ENCODE assay signal across 38 cellular contexts in genomic region chr6:150063640-150064039, GRCh38. TPM values are rescaled to one million over a fixed set of nuclear protein-coding genes. Genes with fewer than 3 reads are reported as not detected.
"Had no signal": no experiment of that assay in that cellular context is flagged by ENCODE, and none has a peak within 500 bp of the region (broad histone marks: within the 10 kb centered on the region; RNA-seq: fewer than 3 reads in every experiment).

No MANE protein-coding gene starts in this region.

- H3K36me3 Mint-ChIP-seq: activated CD4-positive, alpha-beta memory T cell treated with anti-CD3 and anti-CD28 coated beads for 36 hours; activated naive CD4-positive, alpha-beta T cell treated with anti-CD3 and anti-CD28 coated beads, Interleukin-2, amount 50 U/mL, for 72 hours; activated naive CD8-positive, alpha-beta T cell treated with anti-CD3 and anti-CD28 coated beads for 36 hours had no signal

- H3K4me3 ChIP-seq: adrenal gland, body of pancreas, breast epithelium had no signal

- H3K36me3 ChIP-seq: adrenal gland, brain microvascular endothelial cell, breast epithelium had no signal

- H3K4me3 Mint-ChIP-seq: activated B cell treated with CpG ODN at 0.5 μM for 24 hours; activated CD4-positive, alpha-beta memory T cell treated with anti-CD3 and anti-CD28 coated beads for 36 hours; activated CD4-positive, alpha-beta T cell treated with anti-CD3 and anti-CD28 coated beads, Interleukin-2, amount 10 ng/mL, durations not matched to agents 24 days and 14 days; activated CD8-positive, alpha-beta T cell treated with anti-CD3 and anti-CD28 coated beads for 36 hours; activated naive CD4-positive, alpha-beta T cell treated with anti-CD3 and anti-CD28 coated beads for 36 hours; activated naive CD8-positive, alpha-beta T cell treated with anti-CD3 and anti-CD28 coated beads for 36 hours; activated T-cell treated with anti-CD3 and anti-CD28 coated beads, Interleukin-2, amount 50 U/mL, for 4 hours; activated T-cell treated with anti-CD3 and anti-CD28 coated beads, Interleukin-2, amount 50 U/mL, for 72 hours; activated T-helper 1 cell treated with anti-CD3 and anti-CD28 coated beads, Interleukin-12 subunit alpha, Interleukin-12 subunit beta, Interleukin-2, Interleukin-4 antibody, amounts not matched to agents 30 ng/mL and 10 ng/mL and 1 ng/mL, durations not matched to agents 14 hours and 24 hours and 36 hours; activated T-helper 17 cell treated with anti-CD3 and anti-CD28 coated beads, Interleukin-2, amount 50 U/mL, for 72 hours; T-helper 1 cell treated with Interleukin-12 subunit alpha and Interleukin-12 subunit beta and Interleukin-4 antibody, amounts not matched to agents 30 μg/mL and 1 μg/mL, for 36 hours; T-helper 2 cell treated with Interferon-gamma antibody and Interleukin-4, amounts not matched to agents 5 μg/mL and 100 μg/mL, for 36 hours had no signal

- H3K9me3 ChIP-seq: adrenal gland, body of pancreas, breast epithelium had no signal

- FAIRE-seq: astrocyte, TTC549 had no signal

- H3K9me3 Mint-ChIP-seq: activated B cell treated with CpG ODN at 0.5 μM for 24 hours; activated CD4-positive, alpha-beta memory T cell treated with anti-CD3 and anti-CD28 coated beads for 36 hours; activated CD4-positive, alpha-beta T cell treated with anti-CD3 and anti-CD28 coated beads, Interleukin-2, amount 10 ng/mL, durations not matched to agents 24 days and 14 days; activated CD8-positive, alpha-beta T cell treated with anti-CD3 and anti-CD28 coated beads for 36 hours; activated naive CD4-positive, alpha-beta T cell treated with anti-CD3 and anti-CD28 coated beads for 36 hours; activated naive CD4-positive, alpha-beta T cell treated with anti-CD3 and anti-CD28 coated beads, Interleukin-2, amount 50 U/mL, for 72 hours; activated naive CD8-positive, alpha-beta T cell treated with anti-CD3 and anti-CD28 coated beads for 36 hours; activated T-cell treated with anti-CD3 and anti-CD28 coated beads, Interleukin-2, amount 50 U/mL, for 4 hours; activated T-cell treated with anti-CD3 and anti-CD28 coated beads, Interleukin-2, amount 50 U/mL, for 72 hours; activated T-helper 1 cell treated with anti-CD3 and anti-CD28 coated beads, Interleukin-12 subunit alpha, Interleukin-12 subunit beta, Interleukin-2, Interleukin-4 antibody, amounts not matched to agents 30 ng/mL and 10 ng/mL and 1 ng/mL, durations not matched to agents 14 hours and 24 hours and 36 hours; activated T-helper 17 cell treated with anti-CD3 and anti-CD28 coated beads, Interleukin-2, amount 50 U/mL, for 72 hours; T-helper 1 cell treated with Interleukin-12 subunit alpha and Interleukin-12 subunit beta and Interleukin-4 antibody, amounts not matched to agents 30 μg/mL and 1 μg/mL, for 36 hours; T-helper 2 cell treated with Interferon-gamma antibody and Interleukin-4, amounts not matched to agents 5 μg/mL and 100 μg/mL, for 36 hours had no signal

- DNase-seq: activated B cell treated with CpG ODN at 0.5 μM for 24 hours; activated CD4-positive, alpha-beta memory T cell treated with anti-CD3 and anti-CD28 coated beads for 36 hours; activated CD4-positive, alpha-beta T cell treated with anti-CD3 and anti-CD28 coated beads for 4 hours; activated CD4-positive, alpha-beta T cell treated with anti-CD3 and anti-CD28 coated beads, Interleukin-2, amount 10 ng/mL, durations not matched to agents 24 days and 14 days; activated CD4-positive, alpha-beta T cell treated with anti-CD3 and anti-CD28 coated beads, Interleukin-2, amount 50 U/mL, for 1 hour; activated CD4-positive, alpha-beta T cell treated with anti-CD3 and anti-CD28 coated beads, Interleukin-2, amount 50 U/mL, for 4 hours; activated CD4-positive, CD25-positive, alpha-beta regulatory T cell treated with anti-CD3 and anti-CD28 coated beads, Interleukin-2, amount 50 U/mL, for 72 hours; activated CD8-positive, alpha-beta memory T cell treated with anti-CD3 and anti-CD28 coated beads, Interleukin-2, amount 50 U/mL, for 4 hours; activated CD8-positive, alpha-beta T cell treated with anti-CD3 and anti-CD28 coated beads for 36 hours; activated gamma-delta T cell treated with Interleukin-2 at 50 U/mL for 16 hours; activated naive CD4-positive, alpha-beta T cell; activated naive CD4-positive, alpha-beta T cell treated with anti-CD3 and anti-CD28 coated beads for 36 hours; activated naive CD4-positive, alpha-beta T cell treated with anti-CD3 and anti-CD28 coated beads, Interleukin-2, amount 50 U/mL, for 16 hours; activated naive CD8-positive, alpha-beta T cell treated with anti-CD3 and anti-CD28 coated beads for 36 hours; activated T-cell treated with anti-CD3 and anti-CD28 coated beads for 4 hours; activated T-cell treated with anti-CD3 and anti-CD28 coated beads, Interleukin-2, amount 50 U/mL, for 1 hour; activated T-cell treated with anti-CD3 and anti-CD28 coated beads, Interleukin-2, amount 50 U/mL, for 4 hours; activated T-cell treated with anti-CD3 and anti-CD28 coated beads, Interleukin-2, amount 50 U/mL, for 72 hours; adrenal gland; amniotic stem cell; aorta; body of pancreas; brain microvascular endothelial cell; SW 1271; T-helper 1 cell; T-helper 2 cell; T-helper 9 cell had no signal

- ATAC-seq: activated CD8-positive, alpha-beta T cell treated with anti-CD3 and anti-CD28 coated beads for 36 hours; activated naive CD4-positive, alpha-beta T cell treated with anti-CD3 and anti-CD28 coated beads, Interleukin-2, amount 50 U/mL, for 72 hours; activated T-cell treated with anti-CD3 and anti-CD28 coated beads, Interleukin-2, amount 50 U/mL, for 4 hours; activated T-cell treated with anti-CD3 and anti-CD28 coated beads, Interleukin-2, amount 50 U/mL, for 72 hours; activated T-helper 17 cell treated with anti-CD3 and anti-CD28 coated beads, Interleukin-2, amount 50 U/mL, for 72 hours; body of pancreas had no signal

- H3K4me1 ChIP-seq: breast epithelium had no signal

- H3K27ac ChIP-seq: adrenal gland, body of pancreas, brain microvascular endothelial cell, breast epithelium, VCaP had no signal

- H3K27me3 ChIP-seq: adrenal gland, body of pancreas, brain microvascular endothelial cell, breast epithelium had no signal

- H3K27ac Mint-ChIP-seq: activated B cell treated with CpG ODN at 0.5 μM for 24 hours; activated CD4-positive, alpha-beta memory T cell treated with anti-CD3 and anti-CD28 coated beads for 36 hours; activated CD4-positive, alpha-beta T cell treated with anti-CD3 and anti-CD28 coated beads, Interleukin-2, amount 10 ng/mL, durations not matched to agents 24 days and 14 days; activated CD8-positive, alpha-beta T cell treated with anti-CD3 and anti-CD28 coated beads for 36 hours; activated naive CD4-positive, alpha-beta T cell treated with anti-CD3 and anti-CD28 coated beads for 36 hours; activated naive CD4-positive, alpha-beta T cell treated with anti-CD3 and anti-CD28 coated beads, Interleukin-2, amount 50 U/mL, for 72 hours; activated naive CD8-positive, alpha-beta T cell treated with anti-CD3 and anti-CD28 coated beads for 36 hours; activated T-cell treated with anti-CD3 and anti-CD28 coated beads, Interleukin-2, amount 50 U/mL, for 72 hours; activated T-helper 1 cell treated with anti-CD3 and anti-CD28 coated beads, Interleukin-12 subunit alpha, Interleukin-12 subunit beta, Interleukin-2, Interleukin-4 antibody, amounts not matched to agents 30 ng/mL and 10 ng/mL and 1 ng/mL, durations not matched to agents 14 hours and 24 hours and 36 hours; activated T-helper 17 cell treated with anti-CD3 and anti-CD28 coated beads, Interleukin-2, amount 50 U/mL, for 72 hours; T-helper 1 cell treated with Interleukin-12 subunit alpha and Interleukin-12 subunit beta and Interleukin-4 antibody, amounts not matched to agents 30 μg/mL and 1 μg/mL, for 36 hours; T-helper 2 cell treated with Interferon-gamma antibody and Interleukin-4, amounts not matched to agents 5 μg/mL and 100 μg/mL, for 36 hours had no signal

RNA-seq across cellular contexts. Expression of gene ULBP3, which starts 5.3 kb away (rescaled TPM):
- total RNA-seq: activated naive CD4-positive, alpha-beta T cell treated with anti-CD3 and anti-CD28 coated beads for 36 hours; activated naive CD4-positive, alpha-beta T cell treated with anti-CD3 and anti-CD28 coated beads, Interleukin-2, amount 50 U/mL, for 72 hours; activated T-helper 1 cell treated with anti-CD3 and anti-CD28 coated beads, Interleukin-12 subunit alpha, Interleukin-12 subunit beta, Interleukin-2, Interleukin-4 antibody, amounts not matched to agents 30 ng/mL and 10 ng/mL and 1 ng/mL, durations not matched to agents 14 hours and 24 hours and 36 hours had no signal

RNA-seq across cellular contexts. Expression of gene RAET1L, which starts 38.3 kb away (rescaled TPM):
- total RNA-seq: activated B cell treated with CpG ODN at 0.5 μM for 24 hours; activated CD4-positive, alpha-beta memory T cell treated with anti-CD3 and anti-CD28 coated beads for 36 hours; activated CD4-positive, alpha-beta T cell treated with anti-CD3 and anti-CD28 coated beads, Interleukin-2, amount 10 ng/mL, durations not matched to agents 24 days and 14 days; activated CD8-positive, alpha-beta memory T cell treated with anti-CD3 and anti-CD28 coated beads for 36 hours; activated CD8-positive, alpha-beta T cell treated with anti-CD3 and anti-CD28 coated beads for 36 hours; activated naive CD4-positive, alpha-beta T cell treated with anti-CD3 and anti-CD28 coated beads for 36 hours; activated naive CD4-positive, alpha-beta T cell treated with anti-CD3 and anti-CD28 coated beads, Interleukin-2, amount 50 U/mL, for 72 hours; activated naive CD8-positive, alpha-beta T cell treated with anti-CD3 and anti-CD28 coated beads for 36 hours; activated T-cell treated with anti-CD3 and anti-CD28 coated beads, Interleukin-2, amount 50 U/mL, for 4 hours; activated T-cell treated with anti-CD3 and anti-CD28 coated beads, Interleukin-2, amount 50 U/mL, for 72 hours; activated T-helper 1 cell treated with anti-CD3 and anti-CD28 coated beads, Interleukin-12 subunit alpha, Interleukin-12 subunit beta, Interleukin-2, Interleukin-4 antibody, amounts not matched to agents 30 ng/mL and 10 ng/mL and 1 ng/mL, durations not matched to agents 14 hours and 24 hours and 36 hours; activated T-helper 17 cell treated with anti-CD3 and anti-CD28 coated beads, Interleukin-2, amount 50 U/mL, for 72 hours; adrenal gland; aorta; astrocyte; body of pancreas; breast epithelium; cardiac septum had no signal
- polyA plus RNA-seq: adrenal gland, aorta had no signal
